Comparison of ENCODE assay signal across 12 cellular contexts in the genomic region with DNA sequence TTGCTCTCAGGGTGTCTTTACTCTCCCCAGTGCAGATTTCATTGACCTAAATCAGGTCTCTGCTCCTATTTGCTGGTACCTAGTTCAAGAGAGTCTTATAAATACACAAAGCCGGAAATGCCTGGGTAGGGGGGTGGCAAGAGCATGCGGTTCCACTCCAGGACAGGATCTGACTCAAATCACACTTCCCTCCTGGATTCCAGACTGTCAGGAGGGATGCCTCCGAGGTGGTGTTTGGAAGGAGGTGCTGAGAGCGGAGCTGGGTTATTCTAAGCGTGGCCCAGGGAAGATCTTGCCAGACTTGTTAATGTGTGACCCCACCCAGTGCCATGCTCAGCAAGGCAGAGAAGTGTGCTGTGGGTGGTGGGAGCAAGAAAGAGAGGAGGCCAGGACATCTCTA. TPM values are rescaled to one million over a fixed set of nuclear protein-coding genes. Genes with fewer than 3 reads are reported as not detected.
DNase-seq lines count a peak whose midpoint lies in the region; ATAC-seq and TF ChIP-seq lines count a peak whose summit lies in the region.
"Had no signal": no experiment of that assay in that cellular context is flagged by ENCODE, and none has a peak within 500 bp of the region (broad histone marks: within the 10 kb centered on the region; RNA-seq: fewer than 3 reads in every experiment).

No MANE protein-coding gene starts in this region.

- no peaks in the 10 kb centered on the region for H3K36me3 Mint-ChIP-seq in stimulated activated effector memory CD8-positive, alpha-beta T cell treated with anti-CD3 and anti-CD28 coated beads, Interleukin-12 subunit alpha, Interleukin-12 subunit beta, amount 100 ng/mL, for 72 hours
- no peaks in the 10 kb centered on the region for H3K36me3 Mint-ChIP-seq in chondrocyte (ENCODE audit: low read depth)
- H3K36me3 Mint-ChIP-seq: activated naive CD4-positive, alpha-beta T cell treated with anti-CD3 and anti-CD28 coated beads, Interleukin-2, amount 50 U/mL, for 72 hours had no signal

- H3K27me3 ChIP-seq in RWPE2 (ENCODE audit: insufficient read depth, poor library complexity, severe bottlenecking) (no peaks in the 10 kb centered on the region), right atrium auricular region (no peaks in the 10 kb centered on the region)

- TF ChIP-seq CTCF in RWPE2 (IDR thresholded peaks at IDR 0.05; ENCODE audit: poor library complexity, severe bottlenecking) (no peak), right atrium auricular region (IDR thresholded peaks at IDR 0.05) (no peak), chondrocyte (IDR thresholded peaks at IDR 0.05) (no peak)

- H3K27ac ChIP-seq in RWPE2 (ENCODE audit: poor library complexity, severe bottlenecking) (peak overlapping the region; percentile 36), right atrium auricular region (peak overlapping the region; percentile 54 to 88)
- H3K27ac ChIP-seq: parathyroid adenoma had no signal

- H3K4me3 ChIP-seq in RWPE2 (ENCODE audit: severe bottlenecking) (no peak overlapping the region), right atrium auricular region (no peak overlapping the region)

- ATAC-seq in RWPE2 (ENCODE audit: low read depth): peak; percentile 69
- ATAC-seq in stimulated activated effector memory CD8-positive, alpha-beta T cell treated with anti-CD3 and anti-CD28 coated beads, Interleukin-12 subunit alpha, Interleukin-12 subunit beta, amount 100 ng/mL, for 72 hours: no peak
- no peak for ATAC-seq in GM21381 (IDR thresholded peaks at IDR 0.05; ENCODE audit: unreplicated experiment)
- ATAC-seq: activated naive CD4-positive, alpha-beta T cell treated with anti-CD3 and anti-CD28 coated beads, Interleukin-2, amount 50 U/mL, for 72 hours had no signal

- no peak overlapping the region for H3K4me3 Mint-ChIP-seq in stimulated activated effector memory CD8-positive, alpha-beta T cell treated with anti-CD3 and anti-CD28 coated beads, Interleukin-12 subunit alpha, Interleukin-12 subunit beta, amount 100 ng/mL, for 72 hours
- no peak overlapping the region for H3K4me3 Mint-ChIP-seq in chondrocyte (ENCODE audit: unreplicated experiment)
- H3K4me3 Mint-ChIP-seq: activated B cell treated with CpG ODN at 0.5 μM for 24 hours had no signal

- H3K4me1 ChIP-seq in RWPE2 (ENCODE audit: insufficient read depth, poor library complexity, severe bottlenecking): peaks cover 20% of the 10 kb centered on the region
- H3K4me1 ChIP-seq in right atrium auricular region: peaks cover 0 to 42% of the 10 kb centered on the region in 2 donors

- H3K36me3 ChIP-seq in RWPE2 (ENCODE audit: low read depth): no peaks in the 10 kb centered on the region
- H3K36me3 ChIP-seq in right atrium auricular region: no peaks in the 10 kb centered on the region

- H3K27me3 Mint-ChIP-seq in chondrocyte (ENCODE audit: low read depth): peaks cover 2% of the 10 kb centered on the region

- peak overlapping the region; percentile 55 for H3K27ac Mint-ChIP-seq in stimulated activated effector memory CD8-positive, alpha-beta T cell treated with anti-CD3 and anti-CD28 coated beads, Interleukin-12 subunit alpha, Interleukin-12 subunit beta, amount 100 ng/mL, for 72 hours
- no peak overlapping the region for H3K27ac Mint-ChIP-seq in chondrocyte (ENCODE audit: unreplicated experiment)
- H3K27ac Mint-ChIP-seq: activated B cell treated with CpG ODN at 0.5 μM for 24 hours; activated naive CD4-positive, alpha-beta T cell treated with anti-CD3 and anti-CD28 coated beads, Interleukin-2, amount 50 U/mL, for 72 hours had no signal

- H3K9me3 Mint-ChIP-seq in stimulated activated effector memory CD8-positive, alpha-beta T cell treated with anti-CD3 and anti-CD28 coated beads, Interleukin-12 subunit alpha, Interleukin-12 subunit beta, amount 100 ng/mL, for 72 hours: no peaks in the 10 kb centered on the region
- H3K9me3 Mint-ChIP-seq in chondrocyte (ENCODE audit: low read depth): no peaks in the 10 kb centered on the region
- H3K9me3 Mint-ChIP-seq: activated B cell treated with CpG ODN at 0.5 μM for 24 hours; activated naive CD4-positive, alpha-beta T cell treated with anti-CD3 and anti-CD28 coated beads, Interleukin-2, amount 50 U/mL, for 72 hours had no signal

- H3K9me3 ChIP-seq in RWPE2 (ENCODE audit: severe bottlenecking) (no peaks in the 10 kb centered on the region), right atrium auricular region (no peaks in the 10 kb centered on the region)

- H3K4me1 Mint-ChIP-seq in stimulated activated effector memory CD8-positive, alpha-beta T cell treated with anti-CD3 and anti-CD28 coated beads, Interleukin-12 subunit alpha, Interleukin-12 subunit beta, amount 100 ng/mL, for 72 hours: no peaks in the 10 kb centered on the region
- peaks cover 16% of the 10 kb centered on the region for H3K4me1 Mint-ChIP-seq in chondrocyte (ENCODE audit: low read depth)

- DNase-seq in H4 (ENCODE audit: low spot score): peak; percentile 36
- no peak for DNase-seq in RWPE2 (ENCODE audit: low spot score)
- DNase-seq in right atrium auricular region (ENCODE audit: low spot score): no peak
- no peak for DNase-seq in stimulated activated effector memory CD8-positive, alpha-beta T cell treated with anti-CD3 and anti-CD28 coated beads, Interleukin-12 subunit alpha, Interleukin-12 subunit beta, amount 100 ng/mL, for 72 hours (ENCODE audit: low spot score in 2 of 2)
- DNase-seq in NK-92 (lab: John Stamatoyannopoulos, UW; ENCODE audit: unreplicated experiment): no peak
- no peak for DNase-seq in stimulated activated CD4-positive, alpha-beta T cell treated with anti-CD3 and anti-CD28 coated beads, Interleukin-4, amount 100 ng/mL, for 1 hour
- no peak for DNase-seq in chondrocyte (ENCODE audit: low spot score)
- DNase-seq: activated B cell treated with CpG ODN at 0.5 μM for 24 hours, NCI-H526 treated with DMSO at 0.1 percent for 48 hours had no signal

RNA-seq across cellular contexts. Expression of a gene that starts 49.8 kb away (rescaled TPM):
- total RNA-seq in H4 (2014; rRNA removed; shearing (Covaris generic)): 3.0 and 3.3 TPM in 2 replicates
- total RNA-seq in right atrium auricular region (10 to 100 TPM; 19.3 to 29.0 TPM), chondrocyte (2.9 to 6.1 TPM (median 3.5 TPM) in 3 replicates)
- total RNA-seq: activated B cell treated with CpG ODN at 0.5 μM for 24 hours had no signal
